ENCODE assay signal across 8 cellular contexts in genomic region chr17:17876959-17877547, GRCh38. TPM values are rescaled to one million over a fixed set of nuclear protein-coding genes. Genes with fewer than 3 reads are reported as not detected.
DNase-seq lines count a peak whose midpoint lies in the region; ATAC-seq, FAIRE-seq and TF ChIP-seq lines count a peak whose summit lies in the region.
"Had no signal": no experiment of that assay in that cellular context is flagged by ENCODE, and none has a peak within 500 bp of the region (broad histone marks: within the 10 kb centered on the region; RNA-seq: fewer than 3 reads in every experiment).

No MANE protein-coding gene starts in this region.

- intact Hi-C loops in adrenal gland (cut with DNase I) = no loop called here
- intact Hi-C loops in upper lobe of right lung (cut with DNase I) = no loop called here

- H3K9me3 ChIP-seq in adrenal gland (replicated peaks in 1 of 3) (no peaks in the 10 kb centered on the region), neural progenitor cell (ENCODE audit: low read depth) (no peaks in the 10 kb centered on the region), upper lobe of right lung (no peaks in the 10 kb centered on the region)

- no peaks in the 10 kb centered on the region for H3K79me2 ChIP-seq in neural progenitor cell (ENCODE audit: low read depth)

- peaks cover 0 to 29% of the 10 kb centered on the region in 2 donors for H3K36me3 ChIP-seq in adrenal gland (replicated peaks in 1 of 2)
- H3K36me3 ChIP-seq in neural progenitor cell = no peaks in the 10 kb centered on the region
- H3K36me3 ChIP-seq in upper lobe of right lung = peaks cover 36% of the 10 kb centered on the region

- ATAC-seq in upper lobe of right lung = peak; percentile 78

- no peak overlapping the region for H3K4me3 ChIP-seq in adrenal gland
- peak overlapping the region; percentile 7 for H3K4me3 ChIP-seq in fibroblast of the aortic adventitia (ENCODE audit: low read depth, low read length)
- H3K4me3 ChIP-seq in neural progenitor cell = no peak overlapping the region
- H3K4me3 ChIP-seq in upper lobe of right lung = no peak overlapping the region

- 54 to 68% (median 64%) methylated on average over 5 to 6 of the region's 6 CpGs for WGBS in adrenal gland, 4 donors

- H3K27ac Mint-ChIP-seq in neural progenitor cell = peak overlapping the region; percentile 89
- H3K27ac Mint-ChIP-seq: activated CD4-positive, alpha-beta T cell treated with anti-CD3 and anti-CD28 coated beads, Interleukin-2, amount 10 ng/mL, durations not matched to agents 24 days and 14 days had no signal

- H3K4me1 ChIP-seq in adrenal gland (replicated peaks in 1 of 2) = peaks cover 33 to 78% of the 10 kb centered on the region in 2 donors
- H3K4me1 ChIP-seq in neural progenitor cell = peaks cover 21% of the 10 kb centered on the region
- peaks cover 44% of the 10 kb centered on the region for H3K4me1 ChIP-seq in upper lobe of right lung

- FAIRE-seq in H54 (lab: Jason Lieb, UNC) (no peak), HTR-8/SVneo (lab: Jason Lieb, UNC) (no peak)

- H3K36me3 Mint-ChIP-seq in neural progenitor cell = peaks cover 12% of the 10 kb centered on the region

- peak overlapping the region; percentile 67 for H3K4me3 Mint-ChIP-seq in neural progenitor cell
- H3K4me3 Mint-ChIP-seq: activated CD4-positive, alpha-beta T cell treated with anti-CD3 and anti-CD28 coated beads, Interleukin-2, amount 10 ng/mL, durations not matched to agents 24 days and 14 days had no signal

- peak overlapping the region; percentile 45 to 93 (median 89) for H3K27ac ChIP-seq in adrenal gland
- H3K27ac ChIP-seq in neural progenitor cell = no peak overlapping the region
- H3K27ac ChIP-seq in upper lobe of right lung = peak overlapping the region; percentile 80

- no peak overlapping the region for H3K9ac ChIP-seq in neural progenitor cell

- peaks cover 20% of the 10 kb centered on the region for H3F3A ChIP-seq in neural progenitor cell (ENCODE audit: low read depth)

- no peak overlapping the region for H2AFZ ChIP-seq in neural progenitor cell (replicated peaks)

- peaks cover 21% of the 10 kb centered on the region for H4K20me1 ChIP-seq in neural progenitor cell (ENCODE audit: low read depth)

- H3K4me1 Mint-ChIP-seq in neural progenitor cell = peaks cover 65% of the 10 kb centered on the region
- H3K4me1 Mint-ChIP-seq: activated CD4-positive, alpha-beta T cell treated with anti-CD3 and anti-CD28 coated beads, Interleukin-2, amount 10 ng/mL, durations not matched to agents 24 days and 14 days had no signal

- no peaks in the 10 kb centered on the region for H3K9me3 Mint-ChIP-seq in neural progenitor cell
- H3K9me3 Mint-ChIP-seq: activated CD4-positive, alpha-beta T cell treated with anti-CD3 and anti-CD28 coated beads, Interleukin-2, amount 10 ng/mL, durations not matched to agents 24 days and 14 days had no signal

- no peak for TF ChIP-seq POLR2A in adrenal gland (IDR thresholded peaks at IDR 0.05)
- TF ChIP-seq POLR2A in H54 (IDR thresholded peaks at IDR 0.05; ENCODE audit: low read depth, low read length) = no peak

- DNase-seq in adrenal gland (peak in 6 of 7 donors; percentile 44 to 69 (median 54)), fibroblast of the aortic adventitia (ENCODE audit: low read depth) (peak; percentile 79), neural progenitor cell (ENCODE audit: low spot score) (no peak), upper lobe of right lung (no peak), H54 (ENCODE audit: insufficient read length, low spot score) (no peak), NCI-H524 treated with DMSO at 0.1 percent for 48 hours (lab: John Stamatoyannopoulos, UW) (no peak), HTR-8/SVneo (ENCODE audit: insufficient read length, low spot score) (no peak)
- DNase-seq: activated CD4-positive, alpha-beta T cell treated with anti-CD3 and anti-CD28 coated beads, Interleukin-2, amount 10 ng/mL, durations not matched to agents 24 days and 14 days had no signal

- no peaks in the 10 kb centered on the region for H3K27me3 Mint-ChIP-seq in neural progenitor cell (ENCODE audit: insufficient read depth, low read depth)
- H3K27me3 Mint-ChIP-seq: activated CD4-positive, alpha-beta T cell treated with anti-CD3 and anti-CD28 coated beads, Interleukin-2, amount 10 ng/mL, durations not matched to agents 24 days and 14 days had no signal

- H3K27me3 ChIP-seq in adrenal gland = no peaks in the 10 kb centered on the region
- peaks cover 17% of the 10 kb centered on the region for H3K27me3 ChIP-seq in neural progenitor cell
- H3K27me3 ChIP-seq in upper lobe of right lung = no peaks in the 10 kb centered on the region

- H3K4me2 ChIP-seq in neural progenitor cell = peak overlapping the region; percentile 44

- no peak for TF ChIP-seq CTCF in adrenal gland (IDR thresholded peaks at IDR 0.05)
- TF ChIP-seq CTCF in fibroblast of the aortic adventitia (IDR thresholded peaks at IDR 0.05; ENCODE audit: insufficient read depth, low read length) = no peak
- TF ChIP-seq CTCF in neural progenitor cell (IDR thresholded peaks at IDR 0.05) = no peak
- no peak for TF ChIP-seq CTCF in upper lobe of right lung (IDR thresholded peaks at IDR 0.05)

RNA-seq across cellular contexts. Expression of gene SREBF1, which starts 40.3 kb away (rescaled TPM):
- total RNA-seq in adrenal gland = 100 to 1,000 TPM; 403 to 850 (median 667) TPM
- polyA plus RNA-seq in adrenal gland = 100 to 1,000 TPM; 298 to 818 (median 483) TPM
- total RNA-seq in fibroblast of the aortic adventitia (ENCODE audit: low replicate concordance) = 48.7 and 82.1 TPM in 2 replicates
- 12.7 and 41.0 TPM in 2 replicates for total RNA-seq in neural progenitor cell (ENCODE audit: low replicate concordance)
- 80.8 TPM for total RNA-seq in upper lobe of right lung

Comparison
In these comparisons a context has a peak if more than half of its experiments do, and no peak if none do; other contexts are left out.
1. DNase-seq: peak in adrenal gland (6 of 7) and fibroblast of the aortic adventitia (single experiment); none in neural progenitor cell (single experiment), upper lobe of right lung (single experiment), H54 (single experiment), NCI-H524 treated with DMSO at 0.1 percent for 48 hours (single experiment) and HTR-8/SVneo (single experiment).